1 cellular context compared by ENCODE assay signal in the genomic region with DNA sequence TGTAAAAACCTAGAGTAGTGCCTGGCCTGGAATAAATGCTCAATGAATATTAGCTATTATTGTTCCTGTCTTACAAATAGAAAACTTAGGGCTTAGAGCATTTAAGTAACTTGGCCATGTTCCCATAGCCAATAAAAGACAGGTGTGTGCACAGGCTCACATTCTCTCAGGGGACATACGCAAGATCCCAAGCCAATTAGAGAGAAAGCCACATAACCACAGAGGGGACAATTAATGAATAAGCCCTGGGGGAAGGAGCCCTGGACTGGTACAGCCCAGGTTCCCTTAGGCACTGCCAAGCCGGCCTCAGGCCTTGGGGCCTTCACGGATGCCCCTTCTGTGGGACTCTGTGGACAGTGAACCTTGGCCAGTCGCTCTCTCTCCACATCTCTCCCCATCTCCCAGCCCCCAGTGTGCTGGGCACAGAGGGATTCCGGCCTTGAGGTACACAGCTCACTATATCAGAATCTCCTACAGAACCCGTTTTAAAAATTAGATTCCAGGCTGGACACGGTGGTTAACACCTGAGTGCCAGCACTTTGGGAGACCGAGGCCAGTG.
TF ChIP-seq lines count a peak whose summit lies in the region.

No MANE protein-coding gene starts in this region.

TF ChIP-seq in HepG2, 621 proteins besides CTCF, POLR2A, EP300 and RAD21 (continues in another document):
- TF ChIP-seq ZFY (CRISPR knock-in tag; IDR thresholded peaks at IDR 0.05), result 0 out of 2 replicates have a peak, but pooled peaks have one; percentile 33
- no peak for TF ChIP-seq NFE2 (CRISPR knock-in tag; IDR thresholded peaks at IDR 0.05)
- TF ChIP-seq, protein P1, sequence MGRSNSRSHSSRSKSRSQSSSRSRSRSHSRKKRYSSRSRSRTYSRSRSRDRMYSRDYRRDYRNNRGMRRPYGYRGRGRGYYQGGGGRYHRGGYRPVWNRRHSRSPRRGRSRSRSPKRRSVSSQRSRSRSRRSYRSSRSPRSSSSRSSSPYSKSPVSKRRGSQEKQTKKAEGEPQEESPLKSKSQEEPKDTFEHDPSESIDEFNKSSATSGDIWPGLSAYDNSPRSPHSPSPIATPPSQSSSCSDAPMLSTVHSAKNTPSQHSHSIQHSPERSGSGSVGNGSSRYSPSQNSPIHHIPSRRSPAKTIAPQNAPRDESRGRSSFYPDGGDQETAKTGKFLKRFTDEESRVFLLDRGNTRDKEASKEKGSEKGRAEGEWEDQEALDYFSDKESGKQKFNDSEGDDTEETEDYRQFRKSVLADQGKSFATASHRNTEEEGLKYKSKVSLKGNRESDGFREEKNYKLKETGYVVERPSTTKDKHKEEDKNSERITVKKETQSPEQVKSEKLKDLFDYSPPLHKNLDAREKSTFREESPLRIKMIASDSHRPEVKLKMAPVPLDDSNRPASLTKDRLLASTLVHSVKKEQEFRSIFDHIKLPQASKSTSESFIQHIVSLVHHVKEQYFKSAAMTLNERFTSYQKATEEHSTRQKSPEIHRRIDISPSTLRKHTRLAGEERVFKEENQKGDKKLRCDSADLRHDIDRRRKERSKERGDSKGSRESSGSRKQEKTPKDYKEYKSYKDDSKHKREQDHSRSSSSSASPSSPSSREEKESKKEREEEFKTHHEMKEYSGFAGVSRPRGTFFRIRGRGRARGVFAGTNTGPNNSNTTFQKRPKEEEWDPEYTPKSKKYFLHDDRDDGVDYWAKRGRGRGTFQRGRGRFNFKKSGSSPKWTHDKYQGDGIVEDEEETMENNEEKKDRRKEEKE (IDR thresholded peaks at IDR 0.05), result no peak
- no peak for TF ChIP-seq HOXD1 (CRISPR knock-in tag; IDR thresholded peaks at IDR 0.05)
- no peak for TF ChIP-seq ZNF274 (CRISPR knock-in tag; IDR thresholded peaks at IDR 0.05)
- 0 out of 2 replicates have a peak, but pooled peaks have one; percentile 35 for TF ChIP-seq MEIS2 (CRISPR knock-in tag; IDR thresholded peaks at IDR 0.05)
- TF ChIP-seq NRL (CRISPR knock-in tag; IDR thresholded peaks at IDR 0.05; ENCODE audit: borderline replicate concordance), result no peak
- TF ChIP-seq HNRNPLL (IDR thresholded peaks at IDR 0.05; ENCODE audit: low read depth, low read length, poor library complexity, severe bottlenecking), result no peak
- TF ChIP-seq SPEN (CRISPR knock-in tag; IDR thresholded peaks at IDR 0.05; ENCODE audit: low read depth), result 0 out of 2 replicates have a peak, but pooled peaks have one; percentile 35
- TF ChIP-seq, protein P2, sequence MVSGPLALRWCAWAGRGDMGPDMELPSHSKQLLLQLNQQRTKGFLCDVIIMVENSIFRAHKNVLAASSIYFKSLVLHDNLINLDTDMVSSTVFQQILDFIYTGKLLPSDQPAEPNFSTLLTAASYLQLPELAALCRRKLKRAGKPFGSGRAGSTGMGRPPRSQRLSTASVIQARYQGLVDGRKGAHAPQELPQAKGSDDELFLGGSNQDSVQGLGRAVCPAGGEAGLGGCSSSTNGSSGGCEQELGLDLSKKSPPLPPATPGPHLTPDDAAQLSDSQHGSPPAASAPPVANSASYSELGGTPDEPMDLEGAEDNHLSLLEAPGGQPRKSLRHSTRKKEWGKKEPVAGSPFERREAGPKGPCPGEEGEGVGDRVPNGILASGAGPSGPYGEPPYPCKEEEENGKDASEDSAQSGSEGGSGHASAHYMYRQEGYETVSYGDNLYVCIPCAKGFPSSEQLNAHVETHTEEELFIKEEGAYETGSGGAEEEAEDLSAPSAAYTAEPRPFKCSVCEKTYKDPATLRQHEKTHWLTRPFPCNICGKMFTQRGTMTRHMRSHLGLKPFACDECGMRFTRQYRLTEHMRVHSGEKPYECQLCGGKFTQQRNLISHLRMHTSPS (CRISPR knock-in tag; IDR thresholded peaks at IDR 0.05; ENCODE audit: low read depth), result peak; percentile 81
- 0 out of 2 replicates have a peak, but pooled peaks have one; percentile 41 for TF ChIP-seq HNRNPL (IDR thresholded peaks at IDR 0.05; ENCODE audit: low read depth, low read length)
- TF ChIP-seq KDM5B (CRISPR knock-in tag; IDR thresholded peaks at IDR 0.05; ENCODE audit: borderline replicate concordance), result 0 out of 2 replicates have a peak, but pooled peaks have one; percentile 30
- TF ChIP-seq, protein P3, sequence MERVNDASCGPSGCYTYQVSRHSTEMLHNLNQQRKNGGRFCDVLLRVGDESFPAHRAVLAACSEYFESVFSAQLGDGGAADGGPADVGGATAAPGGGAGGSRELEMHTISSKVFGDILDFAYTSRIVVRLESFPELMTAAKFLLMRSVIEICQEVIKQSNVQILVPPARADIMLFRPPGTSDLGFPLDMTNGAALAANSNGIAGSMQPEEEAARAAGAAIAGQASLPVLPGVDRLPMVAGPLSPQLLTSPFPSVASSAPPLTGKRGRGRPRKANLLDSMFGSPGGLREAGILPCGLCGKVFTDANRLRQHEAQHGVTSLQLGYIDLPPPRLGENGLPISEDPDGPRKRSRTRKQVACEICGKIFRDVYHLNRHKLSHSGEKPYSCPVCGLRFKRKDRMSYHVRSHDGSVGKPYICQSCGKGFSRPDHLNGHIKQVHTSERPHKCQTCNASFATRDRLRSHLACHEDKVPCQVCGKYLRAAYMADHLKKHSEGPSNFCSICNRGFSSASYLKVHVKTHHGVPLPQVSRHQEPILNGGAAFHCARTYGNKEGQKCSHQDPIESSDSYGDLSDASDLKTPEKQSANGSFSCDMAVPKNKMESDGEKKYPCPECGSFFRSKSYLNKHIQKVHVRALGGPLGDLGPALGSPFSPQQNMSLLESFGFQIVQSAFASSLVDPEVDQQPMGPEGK (CRISPR knock-in tag; IDR thresholded peaks at IDR 0.05), result peak; percentile 54; the same call in 1 of the 2 replicates
- peak; percentile 25; the same call in 1 of the 2 replicates for TF ChIP-seq FOSL1 (CRISPR knock-in tag; IDR thresholded peaks at IDR 0.05; ENCODE audit: borderline replicate concordance)
- TF ChIP-seq, protein P4, sequence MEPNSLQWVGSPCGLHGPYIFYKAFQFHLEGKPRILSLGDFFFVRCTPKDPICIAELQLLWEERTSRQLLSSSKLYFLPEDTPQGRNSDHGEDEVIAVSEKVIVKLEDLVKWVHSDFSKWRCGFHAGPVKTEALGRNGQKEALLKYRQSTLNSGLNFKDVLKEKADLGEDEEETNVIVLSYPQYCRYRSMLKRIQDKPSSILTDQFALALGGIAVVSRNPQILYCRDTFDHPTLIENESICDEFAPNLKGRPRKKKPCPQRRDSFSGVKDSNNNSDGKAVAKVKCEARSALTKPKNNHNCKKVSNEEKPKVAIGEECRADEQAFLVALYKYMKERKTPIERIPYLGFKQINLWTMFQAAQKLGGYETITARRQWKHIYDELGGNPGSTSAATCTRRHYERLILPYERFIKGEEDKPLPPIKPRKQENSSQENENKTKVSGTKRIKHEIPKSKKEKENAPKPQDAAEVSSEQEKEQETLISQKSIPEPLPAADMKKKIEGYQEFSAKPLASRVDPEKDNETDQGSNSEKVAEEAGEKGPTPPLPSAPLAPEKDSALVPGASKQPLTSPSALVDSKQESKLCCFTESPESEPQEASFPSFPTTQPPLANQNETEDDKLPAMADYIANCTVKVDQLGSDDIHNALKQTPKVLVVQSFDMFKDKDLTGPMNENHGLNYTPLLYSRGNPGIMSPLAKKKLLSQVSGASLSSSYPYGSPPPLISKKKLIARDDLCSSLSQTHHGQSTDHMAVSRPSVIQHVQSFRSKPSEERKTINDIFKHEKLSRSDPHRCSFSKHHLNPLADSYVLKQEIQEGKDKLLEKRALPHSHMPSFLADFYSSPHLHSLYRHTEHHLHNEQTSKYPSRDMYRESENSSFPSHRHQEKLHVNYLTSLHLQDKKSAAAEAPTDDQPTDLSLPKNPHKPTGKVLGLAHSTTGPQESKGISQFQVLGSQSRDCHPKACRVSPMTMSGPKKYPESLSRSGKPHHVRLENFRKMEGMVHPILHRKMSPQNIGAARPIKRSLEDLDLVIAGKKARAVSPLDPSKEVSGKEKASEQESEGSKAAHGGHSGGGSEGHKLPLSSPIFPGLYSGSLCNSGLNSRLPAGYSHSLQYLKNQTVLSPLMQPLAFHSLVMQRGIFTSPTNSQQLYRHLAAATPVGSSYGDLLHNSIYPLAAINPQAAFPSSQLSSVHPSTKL (CRISPR knock-in tag; IDR thresholded peaks at IDR 0.05), result peak; percentile 35; the same call in 1 of the 2 replicates
- TF ChIP-seq ZFYVE20 (CRISPR knock-in tag; IDR thresholded peaks at IDR 0.05; ENCODE audit: borderline replicate concordance, low read depth), result no peak
- TF ChIP-seq, protein P5, sequence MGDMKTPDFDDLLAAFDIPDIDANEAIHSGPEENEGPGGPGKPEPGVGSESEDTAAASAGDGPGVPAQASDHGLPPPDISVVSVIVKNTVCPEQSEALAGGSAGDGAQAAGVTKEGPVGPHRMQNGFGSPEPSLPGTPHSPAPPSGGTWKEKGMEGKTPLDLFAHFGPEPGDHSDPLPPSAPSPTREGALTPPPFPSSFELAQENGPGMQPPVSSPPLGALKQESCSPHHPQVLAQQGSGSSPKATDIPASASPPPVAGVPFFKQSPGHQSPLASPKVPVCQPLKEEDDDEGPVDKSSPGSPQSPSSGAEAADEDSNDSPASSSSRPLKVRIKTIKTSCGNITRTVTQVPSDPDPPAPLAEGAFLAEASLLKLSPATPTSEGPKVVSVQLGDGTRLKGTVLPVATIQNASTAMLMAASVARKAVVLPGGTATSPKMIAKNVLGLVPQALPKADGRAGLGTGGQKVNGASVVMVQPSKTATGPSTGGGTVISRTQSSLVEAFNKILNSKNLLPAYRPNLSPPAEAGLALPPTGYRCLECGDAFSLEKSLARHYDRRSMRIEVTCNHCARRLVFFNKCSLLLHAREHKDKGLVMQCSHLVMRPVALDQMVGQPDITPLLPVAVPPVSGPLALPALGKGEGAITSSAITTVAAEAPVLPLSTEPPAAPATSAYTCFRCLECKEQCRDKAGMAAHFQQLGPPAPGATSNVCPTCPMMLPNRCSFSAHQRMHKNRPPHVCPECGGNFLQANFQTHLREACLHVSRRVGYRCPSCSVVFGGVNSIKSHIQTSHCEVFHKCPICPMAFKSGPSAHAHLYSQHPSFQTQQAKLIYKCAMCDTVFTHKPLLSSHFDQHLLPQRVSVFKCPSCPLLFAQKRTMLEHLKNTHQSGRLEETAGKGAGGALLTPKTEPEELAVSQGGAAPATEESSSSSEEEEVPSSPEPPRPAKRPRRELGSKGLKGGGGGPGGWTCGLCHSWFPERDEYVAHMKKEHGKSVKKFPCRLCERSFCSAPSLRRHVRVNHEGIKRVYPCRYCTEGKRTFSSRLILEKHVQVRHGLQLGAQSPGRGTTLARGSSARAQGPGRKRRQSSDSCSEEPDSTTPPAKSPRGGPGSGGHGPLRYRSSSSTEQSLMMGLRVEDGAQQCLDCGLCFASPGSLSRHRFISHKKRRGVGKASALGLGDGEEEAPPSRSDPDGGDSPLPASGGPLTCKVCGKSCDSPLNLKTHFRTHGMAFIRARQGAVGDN (CRISPR knock-in tag; IDR thresholded peaks at IDR 0.05), result peak; percentile 52
- 0 out of 2 replicates have a peak, but pooled peaks have one; percentile 37 for TF ChIP-seq ZNF766 (CRISPR knock-in tag; IDR thresholded peaks at IDR 0.05; ENCODE audit: borderline replicate concordance)
- TF ChIP-seq, protein P6, sequence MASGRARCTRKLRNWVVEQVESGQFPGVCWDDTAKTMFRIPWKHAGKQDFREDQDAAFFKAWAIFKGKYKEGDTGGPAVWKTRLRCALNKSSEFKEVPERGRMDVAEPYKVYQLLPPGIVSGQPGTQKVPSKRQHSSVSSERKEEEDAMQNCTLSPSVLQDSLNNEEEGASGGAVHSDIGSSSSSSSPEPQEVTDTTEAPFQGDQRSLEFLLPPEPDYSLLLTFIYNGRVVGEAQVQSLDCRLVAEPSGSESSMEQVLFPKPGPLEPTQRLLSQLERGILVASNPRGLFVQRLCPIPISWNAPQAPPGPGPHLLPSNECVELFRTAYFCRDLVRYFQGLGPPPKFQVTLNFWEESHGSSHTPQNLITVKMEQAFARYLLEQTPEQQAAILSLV (CRISPR knock-in tag; IDR thresholded peaks at IDR 0.05; ENCODE audit: borderline replicate concordance), result 0 out of 2 replicates have a peak, but pooled peaks have one; percentile 35
- 0 out of 2 replicates have a peak, but pooled peaks have one; percentile 21 for TF ChIP-seq MTA1 (CRISPR knock-in tag; IDR thresholded peaks at IDR 0.05; ENCODE audit: borderline replicate concordance)
- peak; percentile 63 for TF ChIP-seq ZNF501 (CRISPR knock-in tag; IDR thresholded peaks at IDR 0.05)
- TF ChIP-seq RCOR2 (CRISPR knock-in tag; IDR thresholded peaks at IDR 0.05), result no peak
- no peak for TF ChIP-seq ZNF607 (CRISPR knock-in tag; IDR thresholded peaks at IDR 0.05; ENCODE audit: borderline replicate concordance)
- TF ChIP-seq ZNF629 (CRISPR knock-in tag; conservative IDR thresholded peaks at IDR 0.05), result 0 out of 2 replicates have a peak, but pooled peaks have one; percentile 20
- TF ChIP-seq XRCC5 (optimal IDR thresholded peaks at IDR 0.05; ENCODE audit: low read length), result peak; percentile 26
- peak; percentile 31; the same call in 1 of the 2 replicates for TF ChIP-seq SALL1 (CRISPR knock-in tag; IDR thresholded peaks at IDR 0.05)
- TF ChIP-seq, protein P7, sequence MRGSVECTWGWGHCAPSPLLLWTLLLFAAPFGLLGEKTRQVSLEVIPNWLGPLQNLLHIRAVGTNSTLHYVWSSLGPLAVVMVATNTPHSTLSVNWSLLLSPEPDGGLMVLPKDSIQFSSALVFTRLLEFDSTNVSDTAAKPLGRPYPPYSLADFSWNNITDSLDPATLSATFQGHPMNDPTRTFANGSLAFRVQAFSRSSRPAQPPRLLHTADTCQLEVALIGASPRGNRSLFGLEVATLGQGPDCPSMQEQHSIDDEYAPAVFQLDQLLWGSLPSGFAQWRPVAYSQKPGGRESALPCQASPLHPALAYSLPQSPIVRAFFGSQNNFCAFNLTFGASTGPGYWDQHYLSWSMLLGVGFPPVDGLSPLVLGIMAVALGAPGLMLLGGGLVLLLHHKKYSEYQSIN (CRISPR knock-in tag; IDR thresholded peaks at IDR 0.05; ENCODE audit: borderline replicate concordance), result no peak
- TF ChIP-seq HOXA3 (CRISPR knock-in tag; IDR thresholded peaks at IDR 0.05), result peak; percentile 31; the same call in 1 of the 2 replicates
- no peak for TF ChIP-seq ZFP41 (CRISPR knock-in tag; IDR thresholded peaks at IDR 0.05; ENCODE audit: borderline replicate concordance)
- TF ChIP-seq IRF2 (CRISPR knock-in tag; IDR thresholded peaks at IDR 0.05), result no peak
- TF ChIP-seq, protein P8, sequence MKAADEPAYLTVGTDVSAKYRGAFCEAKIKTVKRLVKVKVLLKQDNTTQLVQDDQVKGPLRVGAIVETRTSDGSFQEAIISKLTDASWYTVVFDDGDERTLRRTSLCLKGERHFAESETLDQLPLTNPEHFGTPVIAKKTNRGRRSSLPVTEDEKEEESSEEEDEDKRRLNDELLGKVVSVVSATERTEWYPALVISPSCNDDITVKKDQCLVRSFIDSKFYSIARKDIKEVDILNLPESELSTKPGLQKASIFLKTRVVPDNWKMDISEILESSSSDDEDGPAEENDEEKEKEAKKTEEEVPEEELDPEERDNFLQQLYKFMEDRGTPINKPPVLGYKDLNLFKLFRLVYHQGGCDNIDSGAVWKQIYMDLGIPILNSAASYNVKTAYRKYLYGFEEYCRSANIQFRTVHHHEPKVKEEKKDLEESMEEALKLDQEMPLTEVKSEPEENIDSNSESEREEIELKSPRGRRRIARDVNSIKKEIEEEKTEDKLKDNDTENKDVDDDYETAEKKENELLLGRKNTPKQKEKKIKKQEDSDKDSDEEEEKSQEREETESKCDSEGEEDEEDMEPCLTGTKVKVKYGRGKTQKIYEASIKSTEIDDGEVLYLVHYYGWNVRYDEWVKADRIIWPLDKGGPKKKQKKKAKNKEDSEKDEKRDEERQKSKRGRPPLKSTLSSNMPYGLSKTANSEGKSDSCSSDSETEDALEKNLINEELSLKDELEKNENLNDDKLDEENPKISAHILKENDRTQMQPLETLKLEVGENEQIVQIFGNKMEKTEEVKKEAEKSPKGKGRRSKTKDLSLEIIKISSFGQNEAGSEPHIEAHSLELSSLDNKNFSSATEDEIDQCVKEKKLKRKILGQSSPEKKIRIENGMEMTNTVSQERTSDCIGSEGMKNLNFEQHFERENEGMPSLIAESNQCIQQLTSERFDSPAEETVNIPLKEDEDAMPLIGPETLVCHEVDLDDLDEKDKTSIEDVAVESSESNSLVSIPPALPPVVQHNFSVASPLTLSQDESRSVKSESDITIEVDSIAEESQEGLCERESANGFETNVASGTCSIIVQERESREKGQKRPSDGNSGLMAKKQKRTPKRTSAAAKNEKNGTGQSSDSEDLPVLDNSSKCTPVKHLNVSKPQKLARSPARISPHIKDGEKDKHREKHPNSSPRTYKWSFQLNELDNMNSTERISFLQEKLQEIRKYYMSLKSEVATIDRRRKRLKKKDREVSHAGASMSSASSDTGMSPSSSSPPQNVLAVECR (CRISPR knock-in tag; IDR thresholded peaks at IDR 0.05; ENCODE audit: borderline replicate concordance), result no peak
